In genomic region chrX:50927127-50927526, GRCh38 we compare ENCODE assay signal across 4 cellular contexts. TPM values are rescaled to one million over a fixed set of nuclear protein-coding genes. Genes with fewer than 3 reads are reported as not detected.
"Had no signal": no experiment of that assay in that cellular context is flagged by ENCODE, and none has a peak within 500 bp of the region (broad histone marks: within the 10 kb centered on the region; RNA-seq: fewer than 3 reads in every experiment).

No MANE protein-coding gene starts in this region.

- DNase-seq: GDM1, GF-D8 had no signal

- H3K4me3 ChIP-seq: GM12878 had no signal

- ATAC-seq: GM12878 had no signal

RNA-seq across cellular contexts. Expression of gene BMP15, which starts 16.6 kb away (rescaled TPM):
- total RNA-seq: G401, GM12878 had no signal
- polyA plus RNA-seq: GM12878 had no signal
